In the genomic region with DNA sequence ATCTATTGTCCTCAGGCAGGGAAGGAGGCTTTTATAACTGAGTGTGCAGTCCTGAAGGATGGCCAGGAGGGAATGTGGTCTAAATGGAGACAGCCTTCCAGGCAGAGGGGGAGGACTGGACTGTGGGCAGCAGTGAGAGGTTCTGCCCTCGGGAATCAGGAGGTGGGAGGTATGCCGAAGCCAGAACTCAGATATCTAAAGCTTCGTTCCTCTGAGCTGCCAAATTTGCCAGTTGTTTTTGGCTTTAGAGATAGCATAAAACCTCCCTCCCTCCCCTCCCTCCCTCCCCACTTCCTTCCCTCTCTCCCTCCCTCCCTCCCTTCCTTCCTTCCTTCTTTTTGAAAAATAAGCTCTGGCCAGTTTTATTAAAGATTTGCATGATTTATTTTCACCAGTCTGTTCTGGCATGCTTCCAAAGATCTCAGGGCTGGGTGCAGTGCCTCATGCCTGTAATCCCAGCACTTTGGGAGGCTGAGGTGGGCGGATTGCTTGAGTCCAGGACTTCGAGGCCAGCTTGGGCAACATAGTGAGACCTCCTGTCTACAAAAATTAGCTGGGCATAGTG, we compare ENCODE assay signal across 15 cellular contexts. TPM values are rescaled to one million over a fixed set of nuclear protein-coding genes. Genes with fewer than 3 reads are reported as not detected.
DNase-seq lines count a peak whose midpoint lies in the region; ATAC-seq and TF ChIP-seq lines count a peak whose summit lies in the region.
"Had no signal": no experiment of that assay in that cellular context is flagged by ENCODE, and none has a peak within 500 bp of the region (broad histone marks: within the 10 kb centered on the region; RNA-seq: fewer than 3 reads in every experiment).

No MANE protein-coding gene starts in this region.

- in situ Hi-C loops in G401 (cut with HindIII; ENCODE audit: low sequenced_read_pairs) (no loop called here), gastrocnemius medialis (cut with MboI; ENCODE audit: low sequenced_read_pairs in 4 of 4) (no loop called here)

- WGBS in heart left ventricle, 4 donors = 11 to 20% (median 14%) methylated on average over 5 of the region's 5 CpGs

- peak overlapping the region in 8 of 12 donors; percentile 4 to 79 (median 50) for H3K27ac ChIP-seq in heart left ventricle
- peak overlapping the region in 2 of 4 donors; percentile 53 to 56 for H3K27ac ChIP-seq in gastrocnemius medialis

- H3K9me3 ChIP-seq in adipocyte (ENCODE audit: control insufficient read depth, low read length) (no peaks in the 10 kb centered on the region), heart left ventricle (no peaks in the 10 kb centered on the region), gastrocnemius medialis (no peaks in the 10 kb centered on the region)
- H3K9me3 ChIP-seq: Caco-2 had no signal

- intact Hi-C loops in heart left ventricle (cut with DNase I) (loop anchor here in 1 of 10 donors (5.0 kb wide), 1 partner anchor 41 kb away; no protein-coding TSS in a partner anchor), gastrocnemius medialis (cut with DNase I; ENCODE audit: low total_unique reads) (no loop called here)

- TF ChIP-seq CTCF in heart left ventricle (IDR thresholded peaks at IDR 0.05) (no peak), gastrocnemius medialis (IDR thresholded peaks at IDR 0.05 in 4 of 5, conservative IDR thresholded peaks at IDR 0.05 in 1 of 5) (no peak)

- H3K4me3 ChIP-seq in adipocyte (ENCODE audit: low read length) (peak overlapping the region; percentile 94), heart left ventricle (peak overlapping the region in 8 of 12 donors; percentile 49 to 69 (median 58)), gastrocnemius medialis (peak overlapping the region; percentile 4 to 52 (median 30))

- DNase-seq in G401 (ENCODE audit: low spot score) (peak; percentile 8), adipocyte (ENCODE audit: low read depth) (peak; percentile 53), heart left ventricle (peak in 4 of 5 donors; percentile 59 to 76 (median 65)), gastrocnemius medialis (no peak), cerebellar nuclear complex (lab: John Stamatoyannopoulos, UW) (no peak), A172 (ENCODE audit: low spot score) (no peak), T-helper 2 cell (no peak), HUDEP-2 (lab: John Stamatoyannopoulos, UW; ENCODE audit: unreplicated experiment in 76 of 76) (no peak)
- DNase-seq: activated CD4-positive, alpha-beta T cell treated with anti-CD3 and anti-CD28 coated beads, Interleukin-2, amount 50 U/mL, for 4 hours; activated naive CD8-positive, alpha-beta T cell treated with anti-CD3 and anti-CD28 coated beads for 36 hours; Caco-2; Kasumi-1; NCI-H2227 treated with DMSO at 0.1 percent for 48 hours; SHP77 treated with DMSO at 0.1 percent for 48 hours; stimulated activated naive B cell treated with anti-CD40 and anti-IgM and Interleukin-4, amounts not matched to agents 10 μg/mL and 1 μg/mL and 100 μg/mL, for 72 hours had no signal

- H3K27me3 ChIP-seq in adipocyte (replicated peaks; ENCODE audit: control insufficient read depth, insufficient read depth, low read length) (no peaks in the 10 kb centered on the region), heart left ventricle (peaks cover 0 to 30% (median 4%) of the 10 kb centered on the region in 9 donors), gastrocnemius medialis (peaks cover 11 to 22% (median 18%) of the 10 kb centered on the region in 3 donors)

- H3K9ac ChIP-seq in adipocyte (ENCODE audit: low read length) = peak overlapping the region; percentile 94

- TF ChIP-seq POLR2A in heart left ventricle (IDR thresholded peaks at IDR 0.05) (no peak), gastrocnemius medialis (IDR thresholded peaks at IDR 0.05) (no peak)

- ATAC-seq in heart left ventricle (peak; percentile 46 to 88 (median 72)), gastrocnemius medialis (no peak)
- ATAC-seq: stimulated activated naive B cell treated with anti-CD40 and anti-IgM and Interleukin-4, amounts not matched to agents 10 μg/mL and 1 μg/mL and 100 μg/mL, for 72 hours had no signal

- H3K36me3 ChIP-seq in adipocyte (ENCODE audit: control insufficient read depth, insufficient read depth, low read length, severe bottlenecking) (peaks cover 22% of the 10 kb centered on the region), heart left ventricle (peaks cover 0 to 4% (median 0%) of the 10 kb centered on the region in 9 donors), gastrocnemius medialis (no peaks in the 10 kb centered on the region)

- H3K4me1 ChIP-seq in adipocyte (ENCODE audit: control insufficient read depth, insufficient read depth, low read length) (peaks cover 59% of the 10 kb centered on the region), heart left ventricle (peaks cover 0 to 43% (median 17%) of the 10 kb centered on the region in 12 donors), gastrocnemius medialis (peaks cover 0 to 4% of the 10 kb centered on the region in 2 donors)
- H3K4me1 ChIP-seq: Caco-2 had no signal

RNA-seq across cellular contexts. Expression of a gene that starts 2.4 kb away (rescaled TPM):
- total RNA-seq in G401 (2014; rRNA removed; shearing (Covaris generic)) = not detected in 2 replicates
- 10 to 100 TPM in 3 of 9 donors, 1 to 10 TPM in 6; 4.2 to 41.9 (median 8.0) TPM for total RNA-seq in heart left ventricle
- 10 to 100 TPM in 1 of 2 donors, 1 to 10 TPM in 1; 3.8 to 11.1 TPM for polyA plus RNA-seq in heart left ventricle
- total RNA-seq in gastrocnemius medialis = 10 to 100 TPM; 12.8 to 37.7 (median 23.3) TPM
- total RNA-seq in A172 (2014; rRNA removed; shearing (Covaris generic)) = not detected in 2 replicates
- total RNA-seq: activated naive CD8-positive, alpha-beta T cell treated with anti-CD3 and anti-CD28 coated beads for 36 hours; Caco-2 had no signal

RNA-seq across cellular contexts. Expression of a gene that starts 24.0 kb away (rescaled TPM):
- not detected in 2 replicates for total RNA-seq in G401 (2014; rRNA removed; shearing (Covaris generic))
- total RNA-seq in heart left ventricle = not detected
- not detected for polyA plus RNA-seq in heart left ventricle
- total RNA-seq in gastrocnemius medialis = not detected
- total RNA-seq in A172 (2014; rRNA removed; shearing (Covaris generic)) = not detected in 2 replicates
- total RNA-seq: activated naive CD8-positive, alpha-beta T cell treated with anti-CD3 and anti-CD28 coated beads for 36 hours; Caco-2 had no signal

Comparison
In these comparisons a context has a peak if more than half of its experiments do, and no peak if none do; other contexts are left out.
1. DNase-seq: peak in G401 (single experiment), adipocyte (single experiment) and heart left ventricle (4 of 5); none in gastrocnemius medialis (0 of 2), cerebellar nuclear complex (0 of 2), A172 (single experiment), T-helper 2 cell (0 of 5) and HUDEP-2 (0 of 76).
2. H3K4me3 ChIP-seq: peak in every context shown above with its lines; median percentile 94 in adipocyte; 58 in heart left ventricle; 30 in gastrocnemius medialis.
3. ATAC-seq: peak in heart left ventricle (4 of 4); none in gastrocnemius medialis (0 of 2).